Comparison of ENCODE assay signal across 11 cellular contexts in the genomic region with DNA sequence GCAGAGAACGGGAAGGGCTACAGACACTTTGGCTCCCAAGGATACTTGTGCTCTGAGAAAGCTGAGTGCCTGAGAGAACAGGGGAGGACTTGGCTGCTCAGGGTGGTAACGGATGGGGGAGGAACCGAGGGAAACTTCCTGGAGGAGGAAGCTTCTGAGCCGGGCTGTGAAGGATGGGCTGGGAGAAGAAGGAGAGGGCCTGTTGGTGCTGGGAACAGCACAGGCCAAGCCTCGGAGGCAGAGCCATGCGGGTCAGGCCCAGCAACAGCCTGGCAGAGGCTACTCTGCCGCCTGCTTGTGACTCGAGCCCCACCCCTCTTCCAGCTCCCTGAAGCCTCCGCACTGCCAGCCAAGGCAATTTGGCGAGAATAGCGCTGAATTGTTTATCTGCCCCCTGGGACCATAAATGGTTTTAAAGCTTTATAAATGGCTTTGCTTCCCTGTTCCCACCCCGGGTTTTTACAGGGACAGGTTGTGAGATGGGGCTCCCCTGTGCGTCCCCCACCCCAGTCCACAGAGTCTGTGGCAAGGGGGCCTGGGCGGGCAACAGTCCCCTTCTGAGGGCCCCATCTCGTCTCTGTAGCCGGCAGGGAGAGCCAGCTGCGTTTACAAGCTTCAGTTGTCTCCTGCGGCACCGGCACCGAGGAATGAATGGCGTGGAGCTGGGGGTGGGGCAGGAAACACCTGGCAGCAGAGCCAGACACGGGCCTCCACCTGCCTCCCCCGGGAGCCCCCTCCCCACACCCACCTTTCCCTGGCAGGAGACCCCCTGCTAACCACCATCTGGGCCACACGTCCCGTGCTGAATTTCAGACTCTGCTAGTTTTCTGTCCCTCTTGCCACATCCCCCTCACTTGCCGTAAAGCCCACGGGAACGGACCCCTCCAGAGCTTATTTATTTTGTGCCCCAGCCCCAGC. TPM values are rescaled to one million over a fixed set of nuclear protein-coding genes. Genes with fewer than 3 reads are reported as not detected.
DNase-seq lines count a peak whose midpoint lies in the region; ATAC-seq and TF ChIP-seq lines count a peak whose summit lies in the region.
"Had no signal": no experiment of that assay in that cellular context is flagged by ENCODE, and none has a peak within 500 bp of the region (broad histone marks: within the 10 kb centered on the region; RNA-seq: fewer than 3 reads in every experiment).

No MANE protein-coding gene starts in this region.

- peak overlapping the region in 1 of 2 experiments; percentile 49 for H3K4ac ChIP-seq in mesenchymal stem cell (ENCODE audit: low read depth in 1 of 2, low read length in 2 of 2)

- H3K9ac ChIP-seq in mesenchymal stem cell (ENCODE audit: low read length) = no peak overlapping the region

- H3K79me1 ChIP-seq in mesenchymal stem cell (replicated peaks; ENCODE audit: low read length, poor library complexity, severe bottlenecking) = no peaks in the 10 kb centered on the region

- peak overlapping the region; percentile 68 for H2BK15ac ChIP-seq in mesenchymal stem cell (ENCODE audit: low read depth, poor library complexity, severe bottlenecking)

- no peaks in the 10 kb centered on the region for H3K9me2 ChIP-seq in PC-9 (ENCODE audit: insufficient read depth)

- H3K18ac ChIP-seq in mesenchymal stem cell (ENCODE audit: low read depth in 1 of 2, low read length in 2 of 2) = peak overlapping the region; percentile 45 to 61

- CTCF ChIA-PET in PC-9 (lab: Charles Lee) = no interaction called here

- no peak overlapping the region for H2AK5ac ChIP-seq in mesenchymal stem cell (ENCODE audit: low read length, severe bottlenecking)

- H3K79me2 ChIP-seq in PC-9 (ENCODE audit: low read depth) = no peaks in the 10 kb centered on the region

- H4K91ac ChIP-seq in mesenchymal stem cell (ENCODE audit: low read length) = peak overlapping the region; percentile 72

- H2AFZ ChIP-seq in mesenchymal stem cell (ENCODE audit: low read depth, low read length) (no peak overlapping the region), PC-9 (no peak overlapping the region)

- H3K4me3 ChIP-seq in mesenchymal stem cell (ENCODE audit: insufficient read depth in 1 of 2, low read depth in 1 of 2, low read length in 2 of 2) (no peak overlapping the region), PC-9 (no peak overlapping the region)

- peaks cover 3% of the 10 kb centered on the region for H3K9me3 ChIP-seq in mesenchymal stem cell (ENCODE audit: control insufficient read depth, low read length)
- no peaks in the 10 kb centered on the region for H3K9me3 ChIP-seq in PC-9 (ENCODE audit: insufficient read depth, low read depth)

- H3K4me2 ChIP-seq in mesenchymal stem cell (ENCODE audit: low read length, poor library complexity, severe bottlenecking) (no peak overlapping the region), PC-9 (no peak overlapping the region)

- no TSS peak for BruUV-seq in PC-9 (replicated peaks; lab: Mats Ljungman, UMichigan)

- no peak for TF ChIP-seq CTCF in PC-9 (conservative IDR thresholded peaks at IDR 0.05)

- H2BK120ac ChIP-seq in mesenchymal stem cell (ENCODE audit: low read depth, low read length) = no peak overlapping the region

- H3K27ac ChIP-seq in mesenchymal stem cell (ENCODE audit: low read length, poor library complexity, severe bottlenecking) (no peak overlapping the region), PC-9 (no peak overlapping the region)

- H3K27me3 ChIP-seq in mesenchymal stem cell (ENCODE audit: control insufficient read depth in 1 of 2, insufficient read depth in 1 of 2, low read length in 2 of 2) (peaks cover 72 to 88% of the 10 kb centered on the region in 2 experiments), PC-9 (ENCODE audit: insufficient read depth, low read depth) (peaks cover 77% of the 10 kb centered on the region)

- no peaks in the 10 kb centered on the region for H4K20me1 ChIP-seq in PC-9 (ENCODE audit: insufficient read depth)

- peak overlapping the region in 1 of 2 experiments; percentile 76 for H2BK12ac ChIP-seq in mesenchymal stem cell (ENCODE audit: low read length in 2 of 2)

- intact Hi-C loops in PC-9 (cut with micrococcal nuclease; ENCODE audit: unreplicated experiment) = no loop called here

- H4K8ac ChIP-seq in mesenchymal stem cell (ENCODE audit: low read length) = no peak overlapping the region

- H3K23ac ChIP-seq in mesenchymal stem cell (ENCODE audit: low read length in 2 of 2) = peak overlapping the region in 1 of 2 experiments; percentile 19

- H3F3A ChIP-seq in PC-9 (ENCODE audit: insufficient read depth, low read depth) = no peaks in the 10 kb centered on the region

- H2BK5ac ChIP-seq in mesenchymal stem cell (ENCODE audit: low read depth, low read length, poor library complexity, severe bottlenecking) = no peak overlapping the region

- POLR2A ChIA-PET in PC-9 (lab: Charles Lee; ENCODE audit: unreplicated experiment) = interaction anchor here (0.6 kb wide), 1 partner anchor 1061 kb away, joined by 5 read pairs; no protein-coding TSS in a partner anchor

- H3K4me1 ChIP-seq in mesenchymal stem cell (ENCODE audit: control insufficient read depth, insufficient read depth, low read depth, low read length) = peaks cover 4% of the 10 kb centered on the region
- H3K4me1 ChIP-seq in PC-9 (replicated peaks; ENCODE audit: insufficient read depth) = no peaks in the 10 kb centered on the region

- H3K36me3 ChIP-seq in mesenchymal stem cell (ENCODE audit: control insufficient read depth in 1 of 2, insufficient read depth in 2 of 2, low read depth in 1 of 2, low read length in 2 of 2) = no peaks in the 10 kb centered on the region
- H3K36me3 ChIP-seq in PC-9 (ENCODE audit: low read depth) = no peaks in the 10 kb centered on the region

- no peak for ATAC-seq in HG03135 (IDR thresholded peaks at IDR 0.05; ENCODE audit: unreplicated experiment)

- DNase-seq in DMS153 (lab: John Stamatoyannopoulos, UW) (peak; percentile 89), NCI-H146 treated with DMSO at 0.1 percent for 48 hours (lab: John Stamatoyannopoulos, UW; ENCODE audit: unreplicated experiment) (peak; percentile 73), SW480 (ENCODE audit: low spot score) (peak; percentile 25), mesenchymal stem cell (peak; percentile 41), cerebellum (ENCODE audit: low spot score) (no peak), NOMO-1 treated with DMSO at 0.1 percent for 48 hours (lab: John Stamatoyannopoulos, UW; ENCODE audit: unreplicated experiment) (no peak), PC-9 (no peak)
- DNase-seq: activated CD8-positive, alpha-beta memory T cell treated with anti-CD3 and anti-CD28 coated beads, Interleukin-2, amount 50 U/mL, for 48 hours; CD4-positive, CD25-positive, alpha-beta regulatory T cell had no signal

- no peak overlapping the region for H3K14ac ChIP-seq in mesenchymal stem cell (ENCODE audit: low read length in 2 of 2)

- 15% methylated on average over 27 of the region's 28 CpGs for WGBS in mesenchymal stem cell

RNA-seq across cellular contexts. Expression of a gene that starts 24.4 kb away (rescaled TPM):
- polyA plus RNA-seq in mesenchymal stem cell (2013, experiment 1 of 2) = 0.07 TPM
- polyA plus RNA-seq in mesenchymal stem cell (2013, experiment 2 of 2) = 0.10 TPM
- total RNA-seq in cerebellum (2.7 TPM), PC-9 (2021) (not detected in 2 replicates)
- total RNA-seq: CD4-positive, CD25-positive, alpha-beta regulatory T cell; chondrocyte had no signal
- polyA plus RNA-seq: CD4-positive, CD25-positive, alpha-beta regulatory T cell had no signal

RNA-seq across cellular contexts. Expression of a gene that starts 50.3 kb away (rescaled TPM):
- polyA plus RNA-seq in mesenchymal stem cell (2013, experiment 1 of 2) = 0.22 TPM
- 0.21 TPM for polyA plus RNA-seq in mesenchymal stem cell (2013, experiment 2 of 2)
- total RNA-seq in cerebellum = 1.8 TPM
- 0.39 and 0.50 TPM in 2 replicates for total RNA-seq in PC-9 (2021)
- total RNA-seq: CD4-positive, CD25-positive, alpha-beta regulatory T cell had no signal
- polyA plus RNA-seq: CD4-positive, CD25-positive, alpha-beta regulatory T cell had no signal

RNA-seq across cellular contexts. Expression of a gene that starts 51.3 kb away (rescaled TPM):
- polyA plus RNA-seq in mesenchymal stem cell (2013, experiment 1 of 2) = not detected
- not detected for polyA plus RNA-seq in mesenchymal stem cell (2013, experiment 2 of 2)
- 0.91 TPM for total RNA-seq in cerebellum
- total RNA-seq in PC-9 (2021) = not detected in 2 replicates
- total RNA-seq: chondrocyte had no signal
- polyA plus RNA-seq: CD4-positive, CD25-positive, alpha-beta regulatory T cell had no signal

Comparison
In these comparisons a context has a peak if more than half of its experiments do, and no peak if none do; other contexts are left out.
1. DNase-seq: peak in DMS153 (single experiment), NCI-H146 treated with DMSO at 0.1 percent for 48 hours (single experiment), SW480 (single experiment) and mesenchymal stem cell (single experiment); none in cerebellum (single experiment), NOMO-1 treated with DMSO at 0.1 percent for 48 hours (single experiment) and PC-9 (0 of 2).